In genomic region chr6:46555129-46555528, GRCh38 we compare ENCODE assay signal across 23 cellular contexts.
"Had no signal": no experiment of that assay in that cellular context is flagged by ENCODE, and none has a peak within 500 bp of the region (broad histone marks: within the 10 kb centered on the region; RNA-seq: fewer than 3 reads in every experiment).

No MANE protein-coding gene starts in this region.

- H3K27ac ChIP-seq: adrenal gland, body of pancreas, right atrium auricular region, spleen, testis, transverse colon had no signal

- H3K36me3 Mint-ChIP-seq: activated naive CD8-positive, alpha-beta T cell treated with anti-CD3 and anti-CD28 coated beads for 36 hours; naive thymus-derived CD8-positive, alpha-beta T cell had no signal

- H3K4me3 ChIP-seq: adrenal gland, body of pancreas, right atrium auricular region, spleen, testis, transverse colon had no signal

- H3K27me3 ChIP-seq: adrenal gland, body of pancreas, right atrium auricular region, spleen, testis, transverse colon had no signal

- H3K4me1 ChIP-seq: adrenal gland, body of pancreas, right atrium auricular region, transverse colon had no signal

- H3K4me1 Mint-ChIP-seq: activated naive CD8-positive, alpha-beta T cell treated with anti-CD3 and anti-CD28 coated beads for 36 hours; mesothelial cell of epicardium; naive thymus-derived CD8-positive, alpha-beta T cell; neural crest cell had no signal

- H3K9me3 ChIP-seq: adrenal gland, body of pancreas, right atrium auricular region, testis, transverse colon had no signal

- ATAC-seq: body of pancreas; left colon; naive thymus-derived CD8-positive, alpha-beta T cell; stimulated activated naive CD8-positive, alpha-beta T cell treated with anti-CD3 and anti-CD28 coated beads, Interleukin-15, Interleukin-2, amounts not matched to agents 100 U/mL and 50 U/mL, for 24 hours had no signal

- DNase-seq: activated CD4-positive, alpha-beta T cell treated with anti-CD3 and anti-CD28 coated beads for 4 hours; activated CD4-positive, alpha-beta T cell treated with anti-CD3 and anti-CD28 coated beads, Interleukin-2, amount 50 U/mL, for 4 hours; activated CD8-positive, alpha-beta memory T cell treated with anti-CD3 and anti-CD28 coated beads for 24 hours; activated effector memory CD4-positive, alpha-beta T cell treated with Interleukin-2 at 50 U/mL for 16 hours; activated naive CD4-positive, alpha-beta T cell treated with Interleukin-2 at 50 U/mL for 16 hours; activated naive CD8-positive, alpha-beta T cell treated with anti-CD3 and anti-CD28 coated beads for 36 hours; adrenal gland; aorta; body of pancreas; dermis blood vessel endothelial cell; effector CD4-positive, alpha-beta T cell; left colon; mammary epithelial cell; naive thymus-derived CD8-positive, alpha-beta T cell; occipital lobe; spleen; stimulated activated naive CD8-positive, alpha-beta T cell treated with anti-CD3 and anti-CD28 coated beads, Interleukin-15, Interleukin-2, amounts not matched to agents 100 U/mL and 50 U/mL, for 24 hours; testis; transverse colon had no signal

- H3K27ac Mint-ChIP-seq: activated naive CD8-positive, alpha-beta T cell treated with anti-CD3 and anti-CD28 coated beads for 36 hours; mesothelial cell of epicardium; naive thymus-derived CD8-positive, alpha-beta T cell; T-helper 2 cell treated with Interferon-gamma antibody and Interleukin-4, amounts not matched to agents 5 μg/mL and 100 μg/mL, for 36 hours had no signal

- H3K9me3 Mint-ChIP-seq: activated naive CD8-positive, alpha-beta T cell treated with anti-CD3 and anti-CD28 coated beads for 36 hours; mesothelial cell of epicardium; naive thymus-derived CD8-positive, alpha-beta T cell; neural crest cell; T-helper 2 cell treated with Interferon-gamma antibody and Interleukin-4, amounts not matched to agents 5 μg/mL and 100 μg/mL, for 36 hours had no signal

- H3K36me3 ChIP-seq: adrenal gland, right atrium auricular region, spleen, transverse colon had no signal

- H3K4me3 Mint-ChIP-seq: activated naive CD8-positive, alpha-beta T cell treated with anti-CD3 and anti-CD28 coated beads for 36 hours; mesothelial cell of epicardium; naive thymus-derived CD8-positive, alpha-beta T cell; neural crest cell; T-helper 2 cell treated with Interferon-gamma antibody and Interleukin-4, amounts not matched to agents 5 μg/mL and 100 μg/mL, for 36 hours had no signal
